Comparison of ENCODE assay signal across 1 cellular context in the genomic region with DNA sequence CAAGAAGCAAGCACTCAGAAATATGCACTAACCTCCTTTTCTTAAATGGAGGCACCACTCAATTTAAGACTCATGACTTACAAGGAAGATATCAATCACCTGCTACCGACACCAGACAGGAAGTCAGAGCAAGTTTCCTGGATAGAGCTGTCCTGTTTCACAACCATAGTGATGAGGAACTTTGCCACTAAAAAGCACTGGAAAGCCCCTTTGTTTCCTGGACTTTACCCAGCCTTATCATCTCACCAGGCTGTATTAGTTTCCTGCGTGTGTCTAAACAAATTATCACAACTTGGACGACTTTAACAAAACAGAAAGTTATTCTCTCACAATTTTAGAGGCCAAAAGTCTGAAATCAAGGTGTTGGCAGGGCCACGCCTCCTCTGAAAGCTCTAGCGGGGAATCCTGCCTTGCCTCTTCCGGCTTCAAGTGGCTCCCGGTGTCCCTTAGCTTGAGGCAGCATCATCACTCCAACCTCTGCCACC.
TF ChIP-seq lines count a peak whose summit lies in the region.

No MANE protein-coding gene starts in this region.

TF ChIP-seq in K562, 482 proteins besides CTCF, POLR2A, EP300 and RAD21 (continued from another document):
- TF ChIP-seq, protein P1, sequence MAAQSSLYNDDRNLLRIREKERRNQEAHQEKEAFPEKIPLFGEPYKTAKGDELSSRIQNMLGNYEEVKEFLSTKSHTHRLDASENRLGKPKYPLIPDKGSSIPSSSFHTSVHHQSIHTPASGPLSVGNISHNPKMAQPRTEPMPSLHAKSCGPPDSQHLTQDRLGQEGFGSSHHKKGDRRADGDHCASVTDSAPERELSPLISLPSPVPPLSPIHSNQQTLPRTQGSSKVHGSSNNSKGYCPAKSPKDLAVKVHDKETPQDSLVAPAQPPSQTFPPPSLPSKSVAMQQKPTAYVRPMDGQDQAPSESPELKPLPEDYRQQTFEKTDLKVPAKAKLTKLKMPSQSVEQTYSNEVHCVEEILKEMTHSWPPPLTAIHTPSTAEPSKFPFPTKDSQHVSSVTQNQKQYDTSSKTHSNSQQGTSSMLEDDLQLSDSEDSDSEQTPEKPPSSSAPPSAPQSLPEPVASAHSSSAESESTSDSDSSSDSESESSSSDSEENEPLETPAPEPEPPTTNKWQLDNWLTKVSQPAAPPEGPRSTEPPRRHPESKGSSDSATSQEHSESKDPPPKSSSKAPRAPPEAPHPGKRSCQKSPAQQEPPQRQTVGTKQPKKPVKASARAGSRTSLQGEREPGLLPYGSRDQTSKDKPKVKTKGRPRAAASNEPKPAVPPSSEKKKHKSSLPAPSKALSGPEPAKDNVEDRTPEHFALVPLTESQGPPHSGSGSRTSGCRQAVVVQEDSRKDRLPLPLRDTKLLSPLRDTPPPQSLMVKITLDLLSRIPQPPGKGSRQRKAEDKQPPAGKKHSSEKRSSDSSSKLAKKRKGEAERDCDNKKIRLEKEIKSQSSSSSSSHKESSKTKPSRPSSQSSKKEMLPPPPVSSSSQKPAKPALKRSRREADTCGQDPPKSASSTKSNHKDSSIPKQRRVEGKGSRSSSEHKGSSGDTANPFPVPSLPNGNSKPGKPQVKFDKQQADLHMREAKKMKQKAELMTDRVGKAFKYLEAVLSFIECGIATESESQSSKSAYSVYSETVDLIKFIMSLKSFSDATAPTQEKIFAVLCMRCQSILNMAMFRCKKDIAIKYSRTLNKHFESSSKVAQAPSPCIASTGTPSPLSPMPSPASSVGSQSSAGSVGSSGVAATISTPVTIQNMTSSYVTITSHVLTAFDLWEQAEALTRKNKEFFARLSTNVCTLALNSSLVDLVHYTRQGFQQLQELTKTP (IDR thresholded peaks at IDR 0.05; ENCODE audit: low read depth in 1 of 2, partially characterized antibody in 2 of 2): no peak
- TF ChIP-seq ARID1B (IDR thresholded peaks at IDR 0.05) (peak; percentile 45; the same call in 1 of the 2 replicates), MEIS2 (IDR thresholded peaks at IDR 0.05; ENCODE audit: partially characterized antibody) (peak; percentile 96), RCOR1 (IDR thresholded peaks at IDR 0.05; ENCODE audit: borderline replicate concordance in 1 of 2, low read depth in 2 of 2, low read length in 2 of 2) (0 out of 4 replicates have a peak, but pooled peaks of 1 of the 2 experiments have one; percentile 27), ZNF311 (CRISPR knock-in tag; IDR thresholded peaks at IDR 0.05) (no peak), SPI1 (IDR thresholded peaks at IDR 0.05; ENCODE audit: borderline replicate concordance, low read depth, low read length) (peak; percentile 48; the same call in 1 of the 2 replicates), CREBBP (IDR thresholded peaks at IDR 0.05; ENCODE audit: low read depth, low read length) (no peak), CXXC5 (CRISPR knock-in tag; IDR thresholded peaks at IDR 0.05) (peak; percentile 55), TEAD4 (IDR thresholded peaks at IDR 0.05; ENCODE audit: low read length) (peak; percentile 38; the same call in 1 of the 2 replicates), TEAD4 (CRISPR knock-in tag; IDR thresholded peaks at IDR 0.05; ENCODE audit: borderline replicate concordance) (no peak), SMAD4 (CRISPR knock-in tag; conservative IDR thresholded peaks at IDR 0.05) (peak; percentile 79; the same call in 1 of the 2 replicates)
- TF ChIP-seq, protein P2, sequence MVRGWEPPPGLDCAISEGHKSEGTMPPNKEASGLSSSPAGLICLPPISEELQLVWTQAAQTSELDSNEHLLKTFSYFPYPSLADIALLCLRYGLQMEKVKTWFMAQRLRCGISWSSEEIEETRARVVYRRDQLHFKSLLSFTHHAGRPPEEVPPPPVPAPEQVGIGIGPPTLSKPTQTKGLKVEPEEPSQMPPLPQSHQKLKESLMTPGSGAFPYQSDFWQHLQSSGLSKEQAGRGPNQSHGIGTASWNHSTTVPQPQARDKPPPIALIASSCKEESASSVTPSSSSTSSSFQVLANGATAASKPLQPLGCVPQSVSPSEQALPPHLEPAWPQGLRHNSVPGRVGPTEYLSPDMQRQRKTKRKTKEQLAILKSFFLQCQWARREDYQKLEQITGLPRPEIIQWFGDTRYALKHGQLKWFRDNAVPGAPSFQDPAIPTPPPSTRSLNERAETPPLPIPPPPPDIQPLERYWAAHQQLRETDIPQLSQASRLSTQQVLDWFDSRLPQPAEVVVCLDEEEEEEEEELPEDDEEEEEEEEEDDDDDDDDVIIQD (CRISPR knock-in tag; IDR thresholded peaks at IDR 0.05): no peak
- TF ChIP-seq, protein P3, sequence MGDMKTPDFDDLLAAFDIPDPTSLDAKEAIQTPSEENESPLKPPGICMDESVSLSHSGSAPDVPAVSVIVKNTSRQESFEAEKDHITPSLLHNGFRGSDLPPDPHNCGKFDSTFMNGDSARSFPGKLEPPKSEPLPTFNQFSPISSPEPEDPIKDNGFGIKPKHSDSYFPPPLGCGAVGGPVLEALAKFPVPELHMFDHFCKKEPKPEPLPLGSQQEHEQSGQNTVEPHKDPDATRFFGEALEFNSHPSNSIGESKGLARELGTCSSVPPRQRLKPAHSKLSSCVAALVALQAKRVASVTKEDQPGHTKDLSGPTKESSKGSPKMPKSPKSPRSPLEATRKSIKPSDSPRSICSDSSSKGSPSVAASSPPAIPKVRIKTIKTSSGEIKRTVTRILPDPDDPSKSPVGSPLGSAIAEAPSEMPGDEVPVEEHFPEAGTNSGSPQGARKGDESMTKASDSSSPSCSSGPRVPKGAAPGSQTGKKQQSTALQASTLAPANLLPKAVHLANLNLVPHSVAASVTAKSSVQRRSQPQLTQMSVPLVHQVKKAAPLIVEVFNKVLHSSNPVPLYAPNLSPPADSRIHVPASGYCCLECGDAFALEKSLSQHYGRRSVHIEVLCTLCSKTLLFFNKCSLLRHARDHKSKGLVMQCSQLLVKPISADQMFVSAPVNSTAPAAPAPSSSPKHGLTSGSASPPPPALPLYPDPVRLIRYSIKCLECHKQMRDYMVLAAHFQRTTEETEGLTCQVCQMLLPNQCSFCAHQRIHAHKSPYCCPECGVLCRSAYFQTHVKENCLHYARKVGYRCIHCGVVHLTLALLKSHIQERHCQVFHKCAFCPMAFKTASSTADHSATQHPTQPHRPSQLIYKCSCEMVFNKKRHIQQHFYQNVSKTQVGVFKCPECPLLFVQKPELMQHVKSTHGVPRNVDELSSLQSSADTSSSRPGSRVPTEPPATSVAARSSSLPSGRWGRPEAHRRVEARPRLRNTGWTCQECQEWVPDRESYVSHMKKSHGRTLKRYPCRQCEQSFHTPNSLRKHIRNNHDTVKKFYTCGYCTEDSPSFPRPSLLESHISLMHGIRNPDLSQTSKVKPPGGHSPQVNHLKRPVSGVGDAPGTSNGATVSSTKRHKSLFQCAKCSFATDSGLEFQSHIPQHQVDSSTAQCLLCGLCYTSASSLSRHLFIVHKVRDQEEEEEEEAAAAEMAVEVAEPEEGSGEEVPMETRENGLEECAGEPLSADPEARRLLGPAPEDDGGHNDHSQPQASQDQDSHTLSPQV (IDR thresholded peaks at IDR 0.05): peak; percentile 82
- TF ChIP-seq, protein P4, sequence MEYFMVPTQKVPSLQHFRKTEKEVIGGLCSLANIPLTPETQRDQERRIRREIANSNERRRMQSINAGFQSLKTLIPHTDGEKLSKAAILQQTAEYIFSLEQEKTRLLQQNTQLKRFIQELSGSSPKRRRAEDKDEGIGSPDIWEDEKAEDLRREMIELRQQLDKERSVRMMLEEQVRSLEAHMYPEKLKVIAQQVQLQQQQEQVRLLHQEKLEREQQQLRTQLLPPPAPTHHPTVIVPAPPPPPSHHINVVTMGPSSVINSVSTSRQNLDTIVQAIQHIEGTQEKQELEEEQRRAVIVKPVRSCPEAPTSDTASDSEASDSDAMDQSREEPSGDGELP (CRISPR knock-in tag; IDR thresholded peaks at IDR 0.05; ENCODE audit: borderline replicate concordance): no peak
- TF ChIP-seq, protein P5, sequence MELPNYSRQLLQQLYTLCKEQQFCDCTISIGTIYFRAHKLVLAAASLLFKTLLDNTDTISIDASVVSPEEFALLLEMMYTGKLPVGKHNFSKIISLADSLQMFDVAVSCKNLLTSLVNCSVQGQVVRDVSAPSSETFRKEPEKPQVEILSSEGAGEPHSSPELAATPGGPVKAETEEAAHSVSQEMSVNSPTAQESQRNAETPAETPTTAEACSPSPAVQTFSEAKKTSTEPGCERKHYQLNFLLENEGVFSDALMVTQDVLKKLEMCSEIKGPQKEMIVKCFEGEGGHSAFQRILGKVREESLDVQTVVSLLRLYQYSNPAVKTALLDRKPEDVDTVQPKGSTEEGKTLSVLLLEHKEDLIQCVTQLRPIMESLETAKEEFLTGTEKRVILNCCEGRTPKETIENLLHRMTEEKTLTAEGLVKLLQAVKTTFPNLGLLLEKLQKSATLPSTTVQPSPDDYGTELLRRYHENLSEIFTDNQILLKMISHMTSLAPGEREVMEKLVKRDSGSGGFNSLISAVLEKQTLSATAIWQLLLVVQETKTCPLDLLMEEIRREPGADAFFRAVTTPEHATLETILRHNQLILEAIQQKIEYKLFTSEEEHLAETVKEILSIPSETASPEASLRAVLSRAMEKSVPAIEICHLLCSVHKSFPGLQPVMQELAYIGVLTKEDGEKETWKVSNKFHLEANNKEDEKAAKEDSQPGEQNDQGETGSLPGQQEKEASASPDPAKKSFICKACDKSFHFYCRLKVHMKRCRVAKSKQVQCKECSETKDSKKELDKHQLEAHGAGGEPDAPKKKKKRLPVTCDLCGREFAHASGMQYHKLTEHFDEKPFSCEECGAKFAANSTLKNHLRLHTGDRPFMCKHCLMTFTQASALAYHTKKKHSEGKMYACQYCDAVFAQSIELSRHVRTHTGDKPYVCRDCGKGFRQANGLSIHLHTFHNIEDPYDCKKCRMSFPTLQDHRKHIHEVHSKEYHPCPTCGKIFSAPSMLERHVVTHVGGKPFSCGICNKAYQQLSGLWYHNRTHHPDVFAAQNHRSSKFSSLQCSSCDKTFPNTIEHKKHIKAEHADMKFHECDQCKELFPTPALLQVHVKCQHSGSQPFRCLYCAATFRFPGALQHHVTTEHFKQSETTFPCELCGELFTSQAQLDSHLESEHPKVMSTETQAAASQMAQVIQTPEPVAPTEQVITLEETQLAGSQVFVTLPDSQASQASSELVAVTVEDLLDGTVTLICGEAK (IDR thresholded peaks at IDR 0.05): 0 out of 2 replicates have a peak, but pooled peaks have one; percentile 40
- TF ChIP-seq, protein P5 (CRISPR knock-in tag; IDR thresholded peaks at IDR 0.05): no peak
